Comparison of ENCODE assay signal across 7 cellular contexts in the genomic region with DNA sequence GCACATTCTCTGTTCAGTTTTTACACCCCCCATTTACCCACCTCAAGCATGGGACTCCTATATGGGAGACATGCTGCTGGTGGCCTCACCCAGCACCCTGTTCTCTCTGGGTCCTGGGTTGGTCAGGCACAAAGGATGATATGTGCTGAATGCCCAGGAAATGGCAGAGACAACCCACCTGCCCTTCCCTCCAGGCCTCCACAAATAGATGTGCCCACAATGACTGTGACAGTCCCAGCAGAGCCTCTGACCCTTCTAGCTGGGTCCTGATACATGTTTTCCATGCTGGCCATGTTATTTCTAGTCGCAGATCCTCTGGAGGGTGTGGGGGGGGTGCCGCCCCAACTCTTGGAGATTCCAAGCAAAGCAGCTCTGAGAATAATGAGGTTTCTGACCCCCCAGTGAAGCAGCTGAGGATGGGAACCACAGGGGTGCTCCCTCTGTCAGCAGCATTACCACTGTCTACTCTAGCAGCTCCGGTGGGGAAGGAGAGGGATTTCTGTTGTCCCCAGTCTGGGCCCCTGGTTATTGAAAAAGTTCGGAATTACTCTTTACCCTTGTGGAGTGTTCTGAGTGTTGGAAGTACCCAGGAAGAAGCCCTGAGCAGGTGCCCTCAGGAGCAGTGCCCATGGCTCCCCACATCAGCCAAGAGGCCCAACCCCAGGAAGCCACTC. TPM values are rescaled to one million over a fixed set of nuclear protein-coding genes. Genes with fewer than 3 reads are reported as not detected.
A peak's percentile ranks its signal among the peaks of the same experiment; 100 is the strongest.
DNase-seq lines count a peak whose midpoint lies in the region; ATAC-seq and TF ChIP-seq lines count a peak whose summit lies in the region.
"Had no signal": no experiment of that assay in that cellular context is flagged by ENCODE, and none has a peak within 500 bp of the region (broad histone marks: within the 10 kb centered on the region; RNA-seq: fewer than 3 reads in every experiment).

No MANE protein-coding gene starts in this region.

- H3K4me3 ChIP-seq in adrenal gland: no peak overlapping the region
- no peak overlapping the region for H3K4me3 ChIP-seq in osteoblast (ENCODE audit: insufficient read depth, low read length)

- H3K79me1 ChIP-seq in H9 (ENCODE audit: insufficient read depth, low read depth, low read length, poor library complexity, severe bottlenecking): no peaks in the 10 kb centered on the region

- H3K36me3 Mint-ChIP-seq in H9 (ENCODE audit: insufficient read depth in 1 of 3, low read depth in 3 of 3): peaks cover 20 to 44% (median 37%) of the 10 kb centered on the region in 3 experiments; a peak in 6 of 7 replicates

- H3K4me3 Mint-ChIP-seq in H9: peak overlapping the region in 1 of 2 experiments; percentile 17; a peak in 1 of 5 replicates

- no peaks in the 10 kb centered on the region for H4K20me1 ChIP-seq in H9 (ENCODE audit: control insufficient read depth, insufficient read depth, insufficient read length)
- H4K20me1 ChIP-seq in osteoblast (ENCODE audit: insufficient read depth, low read length): peaks cover 27% of the 10 kb centered on the region

- no peak overlapping the region for H4K5ac ChIP-seq in H9 (ENCODE audit: insufficient read length, low read depth, low read length)

- H4K8ac ChIP-seq in H9 (replicated peaks; ENCODE audit: insufficient read length, low read depth, low read length): no peak overlapping the region

- no peak overlapping the region; the same call in 1 of the 2 replicates for H3K14ac ChIP-seq in H9 (ENCODE audit: insufficient read depth, low read length)

- H2AFZ ChIP-seq in H9 (ENCODE audit: low read length): no peak overlapping the region
- no peak overlapping the region for H2AFZ ChIP-seq in osteoblast (ENCODE audit: low read length)

- no peak for TF ChIP-seq POLR2A in adrenal gland (IDR thresholded peaks at IDR 0.05)

- peaks cover 5% of the 10 kb centered on the region for H3K27me3 Mint-ChIP-seq in H9 (ENCODE audit: low read depth)

- H2BK12ac ChIP-seq in H9 (ENCODE audit: insufficient read length, low read depth, low read length): no peak overlapping the region

- no peak for ATAC-seq in GM19324 (IDR thresholded peaks at IDR 0.05; ENCODE audit: low FRiP score, unreplicated experiment)

- no peak overlapping the region for H2AK5ac ChIP-seq in H9 (ENCODE audit: insufficient read length, low read length)

- no peaks in the 10 kb centered on the region for H3K9me3 Mint-ChIP-seq in H9

- no peak overlapping the region for H2BK120ac ChIP-seq in H9 (ENCODE audit: low read depth, low read length, poor library complexity, severe bottlenecking)

- H3K36me3 ChIP-seq in adrenal gland (replicated peaks in 1 of 2) (peaks cover 0 to 42% of the 10 kb centered on the region in 2 donors), osteoblast (ENCODE audit: insufficient read depth, low read length) (peaks cover 54% of the 10 kb centered on the region)

- H3K18ac ChIP-seq in H9 (ENCODE audit: insufficient read length, low read depth, low read length): no peak overlapping the region

- peaks cover 36 to 37% of the 10 kb centered on the region in 2 experiments for H3K4me1 Mint-ChIP-seq in H9

- H3K27ac ChIP-seq in H9 (ENCODE audit: insufficient read length, low read depth, low read length) (no peak overlapping the region), adrenal gland (peak overlapping the region in 4 of 5 donors; percentile 70 to 90 (median 82)), osteoblast (ENCODE audit: low read depth, low read length) (peak overlapping the region; percentile 99)

- H3K27me3 ChIP-seq in H9 (ENCODE audit: insufficient read depth, low read length): no peaks in the 10 kb centered on the region
- H3K27me3 ChIP-seq in adrenal gland: no peaks in the 10 kb centered on the region
- no peaks in the 10 kb centered on the region for H3K27me3 ChIP-seq in osteoblast (ENCODE audit: insufficient read depth, low read length)

- DNase-seq in H9 (no peak), adrenal gland (no peak), osteoblast (ENCODE audit: insufficient read length, low spot score, missing footprints) (peak; percentile 53), NCI-H146 (lab: John Stamatoyannopoulos, UW) (no peak)
- DNase-seq in stimulated activated naive CD4-positive, alpha-beta T cell (lab: John Stamatoyannopoulos, UW): no peak

- no peak overlapping the region for H3T11ph ChIP-seq in H9 (ENCODE audit: low read length)

- H3K23ac ChIP-seq in H9 (ENCODE audit: insufficient read length, low read depth, low read length): no peak overlapping the region

- no peak overlapping the region for H3K9ac ChIP-seq in H9 (ENCODE audit: extremely low read depth, insufficient read length, low read length)

- no peak overlapping the region for H2BK5ac ChIP-seq in H9 (ENCODE audit: insufficient read length, low read length)

- no peak overlapping the region; a peak in 1 of 7 replicates for H3K27ac Mint-ChIP-seq in H9

- no peak overlapping the region for H2BK20ac ChIP-seq in H9 (ENCODE audit: low read depth, low read length, poor library complexity, severe bottlenecking)

- TF ChIP-seq CTCF in H9 (conservative IDR thresholded peaks at IDR 0.05): no peak
- TF ChIP-seq CTCF in adrenal gland (IDR thresholded peaks at IDR 0.05): no peak
- TF ChIP-seq CTCF in osteoblast (IDR thresholded peaks at IDR 0.05; ENCODE audit: extremely low read depth, low read depth, low read length): no peak

- H3K4me1 ChIP-seq in H9 (ENCODE audit: insufficient read depth, low read length) (no peaks in the 10 kb centered on the region; the same call in 1 of the 2 replicates), adrenal gland (replicated peaks in 1 of 2) (peaks cover 35 to 45% of the 10 kb centered on the region in 2 donors), osteoblast (ENCODE audit: insufficient read depth, low read length) (peaks cover 34% of the 10 kb centered on the region)

- no peak overlapping the region for H4K91ac ChIP-seq in H9 (ENCODE audit: insufficient read length, low read depth, low read length)

- H2BK15ac ChIP-seq in H9 (ENCODE audit: low read depth, low read length): no peak overlapping the region

- H3K9me3 ChIP-seq in H9 (ENCODE audit: control insufficient read depth, low read depth, low read length) (no peaks in the 10 kb centered on the region), adrenal gland (replicated peaks in 1 of 3) (no peaks in the 10 kb centered on the region), osteoblast (ENCODE audit: low read depth, low read length) (no peaks in the 10 kb centered on the region)

- peak overlapping the region; percentile 56 for H3K4me2 ChIP-seq in H9 (ENCODE audit: insufficient read depth, insufficient read length, low read length)
- H3K4me2 ChIP-seq in osteoblast (ENCODE audit: insufficient read depth, low read length): peak overlapping the region; percentile 99

- no peak overlapping the region for H3K56ac ChIP-seq in H9 (ENCODE audit: insufficient read length, low read depth, low read length)

- peaks cover 3% of the 10 kb centered on the region for H3K23me2 ChIP-seq in H9 (ENCODE audit: insufficient read length, low read depth, low read length, poor library complexity, severe bottlenecking)

- H3K4ac ChIP-seq in H9 (ENCODE audit: low read depth, low read length): no peak overlapping the region

- no CpG with 5 or more reads among the region's 4 CpGs for WGBS in H9 (ENCODE audit: extremely low coverage, insufficient read length, low lambda C conversion rate)
- 65 to 90% (median 73%) methylated on average over 2 to 4 of the region's 4 CpGs for WGBS in adrenal gland, 4 donors

- intact Hi-C loops in adrenal gland (cut with DNase I): no loop called here

- H3K79me2 ChIP-seq in H9 (ENCODE audit: insufficient read depth, low read length) (no peaks in the 10 kb centered on the region), osteoblast (ENCODE audit: insufficient read depth, low read length) (no peaks in the 10 kb centered on the region)

RNA-seq across cellular contexts. Expression of a gene that starts 1.2 kb away (rescaled TPM):
- 20.7 and 21.3 TPM in 2 replicates for total RNA-seq in H9 (2021)
- 10 to 100 TPM; 11.4 to 31.4 (median 20.1) TPM for total RNA-seq in adrenal gland
- polyA plus RNA-seq in adrenal gland: 10 to 100 TPM in 2 of 3 donors, 1 to 10 TPM in 1; 3.4 to 47.7 (median 42.6) TPM
- 8.0 and 11.8 TPM in 2 replicates for total RNA-seq in osteoblast

RNA-seq across cellular contexts. Expression of a gene that starts 6.3 kb away (rescaled TPM):
- 5.1 and 5.3 TPM in 2 replicates for total RNA-seq in H9 (2021)
- total RNA-seq in adrenal gland: 1 to 10 TPM; 1.5 to 3.6 (median 2.5) TPM
- polyA plus RNA-seq in adrenal gland: 1 to 10 TPM; 3.1 to 3.9 (median 3.6) TPM
- total RNA-seq in osteoblast: 1.8 TPM in 2 replicates

RNA-seq across cellular contexts. Expression of a gene that starts 9.7 kb away (rescaled TPM):
- total RNA-seq in H9 (2021): not detected in 2 replicates
- not detected for total RNA-seq in adrenal gland
- polyA plus RNA-seq in adrenal gland: not detected
- total RNA-seq in osteoblast: under 0.01 TPM in 1 of 2 replicates, not detected in the other
- total RNA-seq: NCI-H460 had no signal

RNA-seq across cellular contexts. Expression of a gene that starts 19.7 kb away (rescaled TPM):
- total RNA-seq in H9 (2021) (67.3 and 69.4 TPM in 2 replicates), adrenal gland (10 to 100 TPM; 57.5 to 97.4 (median 68.3) TPM), osteoblast (136 and 140 TPM in 2 replicates)
- 10 to 100 TPM; 14.9 to 51.0 (median 25.7) TPM for polyA plus RNA-seq in adrenal gland

RNA-seq across cellular contexts. Expression of a gene that starts 23.0 kb away (rescaled TPM):
- total RNA-seq in H9 (2021) (19.5 and 19.7 TPM in 2 replicates), adrenal gland (10 to 100 TPM in 6 of 8 donors, 1 to 10 TPM in 2; 2.1 to 27.1 (median 16.3) TPM), osteoblast (21.5 and 24.2 TPM in 2 replicates)
- 10 to 100 TPM; 10.2 to 57.7 (median 34.6) TPM for polyA plus RNA-seq in adrenal gland
